In genomic region chr1:156804572-156805243, GRCh38 we compare ENCODE assay signal across 10 cellular contexts. TPM values are rescaled to one million over a fixed set of nuclear protein-coding genes. Genes with fewer than 3 reads are reported as not detected.
DNase-seq lines count a peak whose midpoint lies in the region; ATAC-seq and TF ChIP-seq lines count a peak whose summit lies in the region.
"Had no signal": no experiment of that assay in that cellular context is flagged by ENCODE, and none has a peak within 500 bp of the region (broad histone marks: within the 10 kb centered on the region; RNA-seq: fewer than 3 reads in every experiment).

No MANE protein-coding gene starts in this region.

- POLR2A ChIA-PET in PC-3 (lab: Charles Lee; ENCODE audit: unreplicated experiment), result no interaction called here

- no peak for TF ChIP-seq CTCF in PC-3 (conservative IDR thresholded peaks at IDR 0.05; ENCODE audit: low read depth, low read length)
- TF ChIP-seq CTCF in breast epithelium (IDR thresholded peaks at IDR 0.05), result no peak

- no peaks in the 10 kb centered on the region for H4K20me1 ChIP-seq in PC-3 (ENCODE audit: low read length)

- no peak for ATAC-seq in activated T-cell treated with anti-CD3 and anti-CD28 coated beads, Interleukin-2, amount 50 U/mL, for 4 hours
- ATAC-seq in PC-3, result peak; percentile 11
- no peak for ATAC-seq in stimulated activated naive CD8-positive, alpha-beta T cell treated with anti-CD3 and anti-CD28 coated beads, Interleukin-15, amount 100 ng/mL, for 72 hours
- ATAC-seq in GM21717 (IDR thresholded peaks at IDR 0.05; ENCODE audit: unreplicated experiment), result no peak
- no peak for ATAC-seq in GM19467 (IDR thresholded peaks at IDR 0.05; ENCODE audit: unreplicated experiment)

- H3K27ac ChIP-seq in PC-3 (ENCODE audit: low read length) (no peak overlapping the region), breast epithelium (peak overlapping the region in 1 of 2 donors; percentile 35)
- H3K27ac ChIP-seq: C4-2B had no signal

- peaks cover 54% of the 10 kb centered on the region for H3K4me1 Mint-ChIP-seq in activated T-cell treated with anti-CD3 and anti-CD28 coated beads, Interleukin-2, amount 50 U/mL, for 24 hours (ENCODE audit: low read depth)
- H3K4me1 Mint-ChIP-seq in activated T-cell treated with anti-CD3 and anti-CD28 coated beads, Interleukin-2, amount 50 U/mL, for 4 hours (ENCODE audit: low read depth), result peaks cover 45% of the 10 kb centered on the region
- H3K4me1 Mint-ChIP-seq in stimulated activated naive CD8-positive, alpha-beta T cell treated with anti-CD3 and anti-CD28 coated beads, Interleukin-15, amount 100 ng/mL, for 72 hours, result peaks cover 63% of the 10 kb centered on the region

- DNase-seq in activated T-cell treated with anti-CD3 and anti-CD28 coated beads, Interleukin-2, amount 50 U/mL, for 24 hours, result no peak
- DNase-seq in activated T-cell treated with anti-CD3 and anti-CD28 coated beads, Interleukin-2, amount 50 U/mL, for 4 hours, result no peak
- no peak for DNase-seq in PC-3
- peak; percentile 61 for DNase-seq in fibroblast of peridontal ligament (ENCODE audit: extremely low read depth)
- DNase-seq in stimulated activated naive CD8-positive, alpha-beta T cell treated with anti-CD3 and anti-CD28 coated beads, Interleukin-15, amount 100 ng/mL, for 72 hours, result no peak
- DNase-seq in breast epithelium (ENCODE audit: low spot score in 2 of 2), result no peak

- H3K4me3 ChIP-seq in PC-3 (ENCODE audit: low read length) (no peak overlapping the region), breast epithelium (no peak overlapping the region)

- CTCF ChIA-PET in PC-3 (lab: Charles Lee), result no interaction called here

- no peaks in the 10 kb centered on the region for H3K9me2 ChIP-seq in PC-3 (replicated peaks; ENCODE audit: low read length)

- H3K27me3 ChIP-seq in PC-3 (ENCODE audit: low read length), result no peaks in the 10 kb centered on the region
- no peaks in the 10 kb centered on the region for H3K27me3 ChIP-seq in breast epithelium

- no peak overlapping the region for H3K9ac ChIP-seq in PC-3 (ENCODE audit: low read length)

- H3K4me3 Mint-ChIP-seq in activated T-cell treated with anti-CD3 and anti-CD28 coated beads, Interleukin-2, amount 50 U/mL, for 24 hours, result no peak overlapping the region
- no peak overlapping the region for H3K4me3 Mint-ChIP-seq in activated T-cell treated with anti-CD3 and anti-CD28 coated beads, Interleukin-2, amount 50 U/mL, for 4 hours
- no peak overlapping the region for H3K4me3 Mint-ChIP-seq in stimulated activated naive CD8-positive, alpha-beta T cell treated with anti-CD3 and anti-CD28 coated beads, Interleukin-15, amount 100 ng/mL, for 72 hours

- H3K4me1 ChIP-seq in PC-3 (ENCODE audit: insufficient read depth, low read length) (no peaks in the 10 kb centered on the region), breast epithelium (no peaks in the 10 kb centered on the region)

- no peak overlapping the region for H3K4me2 ChIP-seq in PC-3 (ENCODE audit: low read length)

- BruUV-seq in PC-3 (replicated peaks; lab: Mats Ljungman, UMichigan), result no TSS peak

- H3K36me3 Mint-ChIP-seq in activated T-cell treated with anti-CD3 and anti-CD28 coated beads, Interleukin-2, amount 50 U/mL, for 24 hours (ENCODE audit: low read depth), result peaks cover 94% of the 10 kb centered on the region
- H3K36me3 Mint-ChIP-seq in activated T-cell treated with anti-CD3 and anti-CD28 coated beads, Interleukin-2, amount 50 U/mL, for 4 hours (ENCODE audit: insufficient read depth), result peaks cover 30% of the 10 kb centered on the region

- H3K9me3 Mint-ChIP-seq in activated T-cell treated with anti-CD3 and anti-CD28 coated beads, Interleukin-2, amount 50 U/mL, for 24 hours, result no peaks in the 10 kb centered on the region
- H3K9me3 Mint-ChIP-seq in activated T-cell treated with anti-CD3 and anti-CD28 coated beads, Interleukin-2, amount 50 U/mL, for 4 hours, result no peaks in the 10 kb centered on the region
- no peaks in the 10 kb centered on the region for H3K9me3 Mint-ChIP-seq in stimulated activated naive CD8-positive, alpha-beta T cell treated with anti-CD3 and anti-CD28 coated beads, Interleukin-15, amount 100 ng/mL, for 72 hours

- peak overlapping the region; percentile 83 for H3K27ac Mint-ChIP-seq in activated T-cell treated with anti-CD3 and anti-CD28 coated beads, Interleukin-2, amount 50 U/mL, for 24 hours
- peak overlapping the region; percentile 69 to 76 for H3K27ac Mint-ChIP-seq in stimulated activated naive CD8-positive, alpha-beta T cell treated with anti-CD3 and anti-CD28 coated beads, Interleukin-15, amount 100 ng/mL, for 72 hours

- intact Hi-C loops in PC-3 (cut with micrococcal nuclease) (no loop called here), breast epithelium (cut with DNase I; ENCODE audit: low total_unique reads) (no loop called here)

- H3K9me3 ChIP-seq in PC-3 (ENCODE audit: low read length) (no peaks in the 10 kb centered on the region), breast epithelium (no peaks in the 10 kb centered on the region)

- no peaks in the 10 kb centered on the region for H3K27me3 Mint-ChIP-seq in activated T-cell treated with anti-CD3 and anti-CD28 coated beads, Interleukin-2, amount 50 U/mL, for 24 hours
- no peaks in the 10 kb centered on the region for H3K27me3 Mint-ChIP-seq in activated T-cell treated with anti-CD3 and anti-CD28 coated beads, Interleukin-2, amount 50 U/mL, for 4 hours (ENCODE audit: low read depth)
- no peaks in the 10 kb centered on the region for H3K27me3 Mint-ChIP-seq in stimulated activated naive CD8-positive, alpha-beta T cell treated with anti-CD3 and anti-CD28 coated beads, Interleukin-15, amount 100 ng/mL, for 72 hours

- TF ChIP-seq POLR2A in breast epithelium (IDR thresholded peaks at IDR 0.05), result no peak

- H3K36me3 ChIP-seq in PC-3 (ENCODE audit: low read depth, low read length) (peaks cover 20% of the 10 kb centered on the region; the same call in 1 of the 2 replicates), breast epithelium (no peaks in the 10 kb centered on the region)

- H3K79me2 ChIP-seq in PC-3 (ENCODE audit: low read length), result no peaks in the 10 kb centered on the region

- no peak overlapping the region for H2AFZ ChIP-seq in PC-3 (ENCODE audit: low read length)

- H3F3A ChIP-seq in PC-3 (ENCODE audit: low read length, unreplicated experiment), result no peaks in the 10 kb centered on the region

RNA-seq across cellular contexts. Expression of gene SH2D2A, which starts 11.9 kb away (rescaled TPM):
- 100 to 1,000 TPM; 200 to 245 (median 214) TPM for total RNA-seq in activated T-cell treated with anti-CD3 and anti-CD28 coated beads, Interleukin-2, amount 50 U/mL, for 4 hours
- total RNA-seq in PC-3 (2014; rRNA removed) (6.9 and 7.8 TPM in 2 replicates), breast epithelium (1 to 10 TPM in 2 of 3 donors, not detected in 1; 4.6 to 5.4 TPM)

RNA-seq across cellular contexts. Expression of gene PRCC, which starts 37.4 kb away (rescaled TPM):
- 100 to 1,000 TPM; 108 to 111 (median 111) TPM for total RNA-seq in activated T-cell treated with anti-CD3 and anti-CD28 coated beads, Interleukin-2, amount 50 U/mL, for 4 hours
- total RNA-seq in PC-3 (2014; rRNA removed) (103 TPM in 2 replicates), breast epithelium (10 to 100 TPM; 21.6 to 35.9 (median 24.9) TPM)

RNA-seq across cellular contexts. Expression of gene HDGF, which starts 53.2 kb away (rescaled TPM):
- 100 to 1,000 TPM; 221 to 249 (median 230) TPM for total RNA-seq in activated T-cell treated with anti-CD3 and anti-CD28 coated beads, Interleukin-2, amount 50 U/mL, for 4 hours
- total RNA-seq in PC-3 (2014; rRNA removed) (586 and 1,030 TPM in 2 replicates), breast epithelium (100 to 1,000 TPM; 133 to 178 (median 173) TPM)

RNA-seq across cellular contexts. Expression of gene INSRR, which starts 54.2 kb away (rescaled TPM):
- total RNA-seq in activated T-cell treated with anti-CD3 and anti-CD28 coated beads, Interleukin-2, amount 50 U/mL, for 4 hours, result under 1 TPM in 1 of 3 donors, not detected in 2; 0.11 TPM
- total RNA-seq in PC-3 (2014; rRNA removed), result not detected in 2 replicates
- total RNA-seq in breast epithelium, result under 1 TPM in 2 of 3 donors, not detected in 1; 0.15 to 0.33 TPM
- total RNA-seq: activated CD8-positive, alpha-beta memory T cell treated with anti-CD3 and anti-CD28 coated beads for 36 hours had no signal

RNA-seq across cellular contexts. Expression of gene NTRK1, which starts 56.0 kb away (rescaled TPM):
- total RNA-seq in activated T-cell treated with anti-CD3 and anti-CD28 coated beads, Interleukin-2, amount 50 U/mL, for 4 hours, result 1 to 10 TPM in 2 of 3 donors, under 1 TPM in 1; 0.55 to 2.4 (median 1.8) TPM
- 0.15 and 0.40 TPM in 2 replicates for total RNA-seq in PC-3 (2014; rRNA removed)
- 1 to 10 TPM in 1 of 3 donors, under 1 TPM in 2; 0.16 to 4.9 (median 0.73) TPM for total RNA-seq in breast epithelium

Comparison
In these comparisons a context has a peak if more than half of its experiments do, and no peak if none do; other contexts are left out.
1. RNA of gene SH2D2A, which starts 11.9 kb away (total RNA-seq): 200 to 245 TPM in activated T-cell treated with anti-CD3 and anti-CD28 coated beads, Interleukin-2, amount 50 U/mL, for 4 hours; 6.9 to 7.8 TPM in PC-3 and 4.6 to 5.4 TPM in breast epithelium; every median in the first group is over 10 times any median in the second.